ENCODE assay signal across 8 cellular contexts in the genomic region with DNA sequence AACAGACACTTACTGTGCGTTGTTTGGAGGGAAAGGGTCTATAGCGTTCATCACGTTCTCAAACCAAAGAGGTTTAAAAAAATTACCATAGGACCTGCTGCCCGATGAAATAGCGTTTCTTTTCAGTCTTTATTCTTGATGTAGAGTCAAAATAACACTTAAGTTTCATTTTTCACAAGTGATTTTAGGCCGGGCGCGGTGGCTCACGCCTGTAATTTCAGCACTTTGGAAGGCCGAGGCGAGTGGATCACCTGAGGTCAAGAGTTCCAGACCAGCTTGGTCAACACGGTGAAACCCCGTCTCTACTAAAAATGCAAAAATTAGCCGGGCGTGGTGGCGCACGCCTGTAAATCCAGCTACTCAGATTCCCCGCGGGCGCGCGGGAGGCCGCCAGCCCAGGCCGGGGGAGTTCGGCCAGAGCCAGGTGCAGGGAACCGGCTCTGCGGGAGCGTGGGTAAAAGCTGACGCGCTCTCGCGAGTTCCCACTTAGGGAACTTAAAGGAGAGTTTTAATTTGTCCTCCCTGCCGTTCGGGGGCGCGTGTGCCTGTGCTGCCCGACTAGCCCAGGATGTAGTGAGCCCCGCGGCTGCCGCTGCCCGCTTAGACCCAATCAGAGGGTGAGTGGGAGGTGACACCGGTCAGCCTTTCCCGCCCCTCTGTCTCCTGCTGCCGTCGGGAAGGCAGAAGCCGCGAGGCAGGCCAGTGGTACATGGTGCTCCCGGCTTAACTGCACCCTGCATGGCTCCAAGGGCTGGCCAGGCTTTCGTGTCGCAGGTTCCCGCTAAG. TPM values are rescaled to one million over a fixed set of nuclear protein-coding genes. Genes with fewer than 3 reads are reported as not detected.
DNase-seq lines count a peak whose midpoint lies in the region; ATAC-seq and TF ChIP-seq lines count a peak whose summit lies in the region.

No MANE protein-coding gene starts in this region.

- peak overlapping the region; percentile 55; the same call in 1 of the 2 replicates for H3K9ac ChIP-seq in KMS-11
- H3K9ac ChIP-seq in mucosa of rectum (ENCODE audit: low read depth in 1 of 2, low read length in 2 of 2): peak overlapping the region; percentile 60 to 82

- peak; percentile 41 for ATAC-seq in CD8-positive, alpha-beta T cell
- peak; percentile 72 for ATAC-seq in GM21381 (IDR thresholded peaks at IDR 0.05; ENCODE audit: unreplicated experiment)

- intact Hi-C loops in CD8-positive, alpha-beta T cell (cut with DNase I, micrococcal nuclease): loop anchor here (2.0 kb wide), 5 partner anchors 192 to 742 kb away; a partner anchor contains a TSS

- H3K9me3 Mint-ChIP-seq in CD8-positive, alpha-beta T cell: no peaks in the 10 kb centered on the region

- H3K4me1 ChIP-seq in CD8-positive, alpha-beta T cell (ENCODE audit: insufficient read depth, low read length): peaks cover 16% of the 10 kb centered on the region
- H3K4me1 ChIP-seq in KMS-11 (ENCODE audit: low read depth, poor library complexity, severe bottlenecking) (peaks cover 21% of the 10 kb centered on the region), mucosa of rectum (ENCODE audit: control insufficient read depth in 2 of 2, insufficient read depth in 2 of 2, low read length in 2 of 2) (peaks cover 2% of the 10 kb centered on the region in 2 donors)

- H3K27ac Mint-ChIP-seq in CD8-positive, alpha-beta T cell: peak overlapping the region; percentile 98

- TF ChIP-seq CTCF in CD8-positive, alpha-beta T cell (IDR thresholded peaks at IDR 0.05): no peak
- no peak for TF ChIP-seq CTCF in KMS-11 (conservative IDR thresholded peaks at IDR 0.05; ENCODE audit: low read depth, low read length)

- H3K4me2 ChIP-seq in KMS-11: peak overlapping the region; percentile 57

- peaks cover 32% of the 10 kb centered on the region for H3K4me1 Mint-ChIP-seq in CD8-positive, alpha-beta T cell (ENCODE audit: low read depth)

- H3K36me3 Mint-ChIP-seq in CD8-positive, alpha-beta T cell: peaks cover 12% of the 10 kb centered on the region

- no peaks in the 10 kb centered on the region for H3K9me3 ChIP-seq in CD8-positive, alpha-beta T cell (ENCODE audit: low read length)
- H3K9me3 ChIP-seq in mucosa of rectum (ENCODE audit: control insufficient read depth in 2 of 2, low read length in 2 of 2): no peaks in the 10 kb centered on the region

- peak overlapping the region; percentile 98 for H3K4me3 Mint-ChIP-seq in CD8-positive, alpha-beta T cell

- CTCF ChIA-PET in CD8-positive, alpha-beta T cell (lab: Charles Lee): interaction anchor here (1.0 to 2.3 kb wide), 3 partner anchors 187 to 398 kb away, joined by 3 to 7 read pairs (median 4); a partner anchor contains a TSS

- no peaks in the 10 kb centered on the region for H3K27me3 ChIP-seq in CD8-positive, alpha-beta T cell (ENCODE audit: insufficient read depth, low read length)
- H3K27me3 ChIP-seq in KMS-11 (ENCODE audit: insufficient read depth, low read depth) (no peaks in the 10 kb centered on the region), mucosa of rectum (ENCODE audit: control insufficient read depth in 2 of 2, insufficient read depth in 2 of 2, low read length in 2 of 2) (no peaks in the 10 kb centered on the region)

- no peaks in the 10 kb centered on the region for H3K36me3 ChIP-seq in CD8-positive, alpha-beta T cell (ENCODE audit: insufficient read depth, low read length)
- H3K36me3 ChIP-seq in KMS-11 (ENCODE audit: insufficient read depth) (no peaks in the 10 kb centered on the region), mucosa of rectum (ENCODE audit: control insufficient read depth in 2 of 2, insufficient read depth in 2 of 2, low read length in 2 of 2) (no peaks in the 10 kb centered on the region)

- peaks cover 32% of the 10 kb centered on the region; the same call in 1 of the 2 replicates for H3K79me2 ChIP-seq in KMS-11 (ENCODE audit: insufficient read depth, low read depth)

- peak; percentile 30 to 85 (median 58) for DNase-seq in CD8-positive, alpha-beta T cell
- peak; percentile 68 for DNase-seq in activated CD8-positive, alpha-beta memory T cell treated with anti-CD3 and anti-CD28 coated beads, Interleukin-2, amount 50 U/mL, for 4 hours
- DNase-seq in epidermal melanocyte (ENCODE audit: insufficient read length, low spot score) (peak; percentile 27), NCI-H2081 (lab: John Stamatoyannopoulos, UW) (no peak)
- DNase-seq in stimulated activated CD8-positive, alpha-beta memory T cell treated with anti-CD3 and anti-CD28 coated beads, Interleukin-4, amount 100 ng/mL, for 48 hours: peak; percentile 74

- no peaks in the 10 kb centered on the region for H4K20me1 ChIP-seq in KMS-11 (ENCODE audit: insufficient read depth)

- peak overlapping the region; percentile 65 for H3K27ac ChIP-seq in CD8-positive, alpha-beta T cell (ENCODE audit: low read depth, low read length)
- H3K27ac ChIP-seq in KMS-11 (no peak overlapping the region), mucosa of rectum (ENCODE audit: low read depth in 2 of 2, low read length in 2 of 2) (peak overlapping the region in 1 of 2 donors; percentile 93)

- no peaks in the 10 kb centered on the region for H3K27me3 Mint-ChIP-seq in CD8-positive, alpha-beta T cell (ENCODE audit: low read depth)

- H2AFZ ChIP-seq in KMS-11 (ENCODE audit: low read depth): peak overlapping the region; percentile 87

- POLR2A ChIA-PET in CD8-positive, alpha-beta T cell (lab: Charles Lee): interaction anchor here (0.7 to 2.5 kb wide), 7 partner anchors 39 to 744 kb away, joined by 3 to 8 read pairs (median 4); a partner anchor contains a TSS

- H3K4me3 ChIP-seq in CD8-positive, alpha-beta T cell (ENCODE audit: low read depth, low read length): peak overlapping the region; percentile 87
- H3K4me3 ChIP-seq in KMS-11 (IDR thresholded peaks at IDR 0.05; ENCODE audit: insufficient read depth, low read depth, low read length) (no peak overlapping the region), mucosa of rectum (ENCODE audit: low read length in 2 of 2) (peak overlapping the region; percentile 93 to 99)

RNA-seq across cellular contexts. Expression of a gene that starts 35.8 kb away (rescaled TPM):
- 1 to 10 TPM; 1.0 to 1.7 TPM for total RNA-seq in CD8-positive, alpha-beta T cell

Comparison
In these comparisons a context has a peak if more than half of its experiments do, and no peak if none do; other contexts are left out.
1. DNase-seq: peak in CD8-positive, alpha-beta T cell (7 of 7), activated CD8-positive, alpha-beta memory T cell treated with anti-CD3 and anti-CD28 coated beads, Interleukin-2, amount 50 U/mL, for 4 hours (single experiment), epidermal melanocyte (single experiment) and stimulated activated CD8-positive, alpha-beta memory T cell treated with anti-CD3 and anti-CD28 coated beads, Interleukin-4, amount 100 ng/mL, for 48 hours (single experiment); none in NCI-H2081 (0 of 2).